Comparison of ENCODE assay signal across 7 cellular contexts in the genomic region with DNA sequence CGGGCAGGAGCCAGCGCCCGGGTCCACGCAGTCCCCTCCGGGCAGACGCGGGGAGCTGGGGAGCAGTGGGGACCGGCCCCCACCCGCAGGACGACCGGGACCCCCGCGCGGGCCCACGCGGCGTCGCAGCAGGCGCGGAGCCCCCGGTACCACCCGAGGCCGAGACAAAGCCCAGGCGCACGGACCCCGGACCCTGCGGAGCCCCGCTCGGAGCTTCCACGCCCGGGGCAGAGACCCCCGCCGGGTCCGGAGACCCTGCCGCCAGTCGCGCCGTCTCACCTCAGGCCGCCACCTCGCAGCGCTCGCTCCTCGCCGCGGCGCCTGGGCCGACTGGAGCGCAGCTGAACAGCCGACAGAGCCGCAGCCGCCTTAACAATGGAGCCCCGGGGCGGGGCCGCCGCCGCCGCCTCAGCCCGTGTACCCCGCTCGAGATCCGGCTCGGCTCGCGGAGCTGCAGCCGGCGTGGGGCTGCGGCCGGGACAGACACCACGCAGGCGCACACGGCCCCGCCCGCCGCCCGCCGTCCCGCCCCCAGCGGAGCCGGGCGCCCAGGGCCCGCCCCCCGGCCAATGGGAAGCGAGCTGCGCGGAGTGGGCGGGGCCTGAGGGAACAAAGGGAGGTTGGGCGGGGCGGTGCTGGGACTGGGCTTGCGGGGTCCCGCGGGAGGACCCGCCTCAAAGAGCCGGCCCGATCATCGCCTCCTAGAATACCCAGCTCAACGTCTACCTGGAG. TPM values are rescaled to one million over a fixed set of nuclear protein-coding genes. Genes with fewer than 3 reads are reported as not detected.
A peak's percentile ranks its signal among the peaks of the same experiment; 100 is the strongest.
DNase-seq lines count a peak whose midpoint lies in the region; ATAC-seq and TF ChIP-seq lines count a peak whose summit lies in the region.

A gene with protein sequence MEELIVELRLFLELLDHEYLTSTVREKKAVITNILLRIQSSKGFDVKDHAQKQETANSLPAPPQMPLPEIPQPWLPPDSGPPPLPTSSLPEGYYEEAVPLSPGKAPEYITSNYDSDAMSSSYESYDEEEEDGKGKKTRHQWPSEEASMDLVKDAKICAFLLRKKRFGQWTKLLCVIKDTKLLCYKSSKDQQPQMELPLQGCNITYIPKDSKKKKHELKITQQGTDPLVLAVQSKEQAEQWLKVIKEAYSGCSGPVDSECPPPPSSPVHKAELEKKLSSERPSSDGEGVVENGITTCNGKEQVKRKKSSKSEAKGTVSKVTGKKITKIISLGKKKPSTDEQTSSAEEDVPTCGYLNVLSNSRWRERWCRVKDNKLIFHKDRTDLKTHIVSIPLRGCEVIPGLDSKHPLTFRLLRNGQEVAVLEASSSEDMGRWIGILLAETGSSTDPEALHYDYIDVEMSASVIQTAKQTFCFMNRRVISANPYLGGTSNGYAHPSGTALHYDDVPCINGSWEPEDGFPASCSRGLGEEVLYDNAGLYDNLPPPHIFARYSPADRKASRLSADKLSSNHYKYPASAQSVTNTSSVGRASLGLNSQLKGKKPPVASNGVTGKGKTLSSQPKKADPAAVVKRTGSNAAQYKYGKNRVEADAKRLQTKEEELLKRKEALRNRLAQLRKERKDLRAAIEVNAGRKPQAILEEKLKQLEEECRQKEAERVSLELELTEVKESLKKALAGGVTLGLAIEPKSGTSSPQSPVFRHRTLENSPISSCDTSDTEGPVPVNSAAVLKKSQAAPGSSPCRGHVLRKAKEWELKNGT (minus strand): TSS at position 485 of the 732 bp plus-strand sequence. CDS start 67,783 bp downstream, outside the sequence.

- no peak within 1 kb of the TSS for H3K27ac ChIP-seq in ectodermal cell (ENCODE audit: insufficient read depth, low read depth, low read length, poor library complexity, severe bottlenecking)

- no peaks in the 10 kb centered on the region for H3K9me3 ChIP-seq in ectodermal cell (ENCODE audit: control insufficient read depth, low read length)

- no peak for TF ChIP-seq CTCF in lower leg skin (IDR thresholded peaks at IDR 0.05)

- H3K36me3 ChIP-seq in ectodermal cell (ENCODE audit: control insufficient read depth, insufficient read depth, low read length) = no peaks in the 10 kb centered on the region

- WGBS in ectodermal cell, 2 experiments = 0% methylated on average over 96 of the region's 96 CpGs
- WGBS in lower leg skin, 2 donors = 1% methylated on average over 10 to 70 of the region's 96 CpGs

- peak; percentile 67 for DNase-seq in NCI-H460 (ENCODE audit: extremely low read depth, low read depth)
- DNase-seq in activated CD8-positive, alpha-beta memory T cell treated with anti-CD3 and anti-CD28 coated beads for 1 hour (ENCODE audit: extremely low read depth in 1 of 2, low read depth in 1 of 2) = peak; percentile 58 to 88
- peak; percentile 69 to 96 for DNase-seq in lower leg skin (ENCODE audit: low spot score in 2 of 2)
- peak; percentile 84 to 90 for DNase-seq in stimulated activated CD4-positive, alpha-beta T cell treated with anti-CD3 and anti-CD28 coated beads, Interleukin-2, amount 100 ng/mL, for 48 hours

- peaks cover 18% of the 10 kb centered on the region for H3K27me3 ChIP-seq in ectodermal cell (ENCODE audit: control insufficient read depth, insufficient read depth, low read length, poor library complexity, severe bottlenecking)

- TF ChIP-seq POLR2A in lower leg skin (IDR thresholded peaks at IDR 0.05) = no peak

- ATAC-seq in GM18858 (IDR thresholded peaks at IDR 0.05; ENCODE audit: unreplicated experiment) (peak; percentile 70), HG03066 (IDR thresholded peaks at IDR 0.05; ENCODE audit: low read depth, unreplicated experiment) (peak; percentile 84)

- H3K4me3 ChIP-seq in ectodermal cell (ENCODE audit: insufficient read depth, low read depth, low read length) (peak within 1 kb of the TSS; percentile 83), lower leg skin (ENCODE audit: low read depth, poor library complexity, severe bottlenecking) (peak within 1 kb of the TSS; percentile 72)

- peaks cover 7% of the 10 kb centered on the region for H3K4me1 ChIP-seq in ectodermal cell (ENCODE audit: control insufficient read depth, insufficient read depth, low read length)

- intact Hi-C loops in lower leg skin (cut with DNase I; ENCODE audit: low total_unique reads) = no loop called here

RNA-seq across cellular contexts. Expression of the gene that starts here (rescaled TPM):
- total RNA-seq in NCI-H460 (2014; rRNA removed; shearing (Covaris generic)) = 29.8 and 31.2 TPM in 2 replicates
- 24.7 and 31.6 TPM in 2 replicates for polyA plus RNA-seq in NCI-H460 (2014; cell fraction: nucleus; rRNA removed)
- polyA plus RNA-seq in ectodermal cell (2013, experiment 1 of 4) = 11.8 TPM
- polyA plus RNA-seq in ectodermal cell (2013, experiment 2 of 4) = 12.1 TPM
- polyA plus RNA-seq in ectodermal cell (2013, experiment 3 of 4) = 9.4 TPM
- 10.2 TPM for polyA plus RNA-seq in ectodermal cell (2013, experiment 4 of 4)
- 10 to 100 TPM in 3 of 4 donors, 1 to 10 TPM in 1; 8.2 to 22.3 (median 15.2) TPM for total RNA-seq in lower leg skin
